In the genomic region with DNA sequence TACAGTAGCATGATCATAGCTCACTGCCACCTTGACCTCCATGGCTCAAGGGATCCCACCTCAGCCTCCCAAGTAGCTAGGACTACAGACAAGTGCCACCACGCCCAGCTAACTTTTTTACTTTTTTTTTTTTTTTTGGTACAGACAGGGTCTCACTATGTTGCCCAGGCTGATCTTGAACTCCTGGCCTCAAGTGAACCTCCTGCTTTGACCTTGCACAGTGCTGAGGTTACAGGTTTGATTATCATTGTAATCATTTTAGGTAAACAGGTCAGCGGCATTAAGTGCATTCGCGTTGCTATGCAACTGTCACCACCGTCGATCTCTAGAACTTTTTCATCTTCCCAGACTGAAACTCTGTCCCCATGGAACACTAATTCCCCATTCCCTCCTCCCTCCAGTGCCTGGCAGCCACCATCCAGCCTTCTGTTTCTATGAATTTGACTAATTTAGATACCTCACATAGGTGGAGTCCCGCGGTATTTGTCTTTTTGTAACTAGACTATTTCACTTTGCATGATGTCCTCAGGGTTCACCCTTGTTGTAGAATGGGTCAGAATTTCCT, we compare ENCODE assay signal across 1 cellular context.
A peak's percentile ranks its signal among the peaks of the same experiment; 100 is the strongest.
TF ChIP-seq lines count a peak whose summit lies in the region.

No MANE protein-coding gene starts in this region.

TF ChIP-seq in K562, 482 proteins besides CTCF, POLR2A, EP300 and RAD21:
- TF ChIP-seq ESRRA (IDR thresholded peaks at IDR 0.05; ENCODE audit: borderline replicate concordance, low read depth) (peak; percentile 66; the same call in 1 of the 2 replicates), ZNF121 (CRISPR knock-in tag; conservative IDR thresholded peaks at IDR 0.05) (peak; percentile 58), ZNF263 (CRISPR knock-in tag; IDR thresholded peaks at IDR 0.05; ENCODE audit: borderline replicate concordance) (no peak)
